8 cellular contexts compared by ENCODE assay signal in genomic region chr11:66070604-66071325, GRCh38. TPM values are rescaled to one million over a fixed set of nuclear protein-coding genes. Genes with fewer than 3 reads are reported as not detected.
DNase-seq lines count a peak whose midpoint lies in the region; ATAC-seq and TF ChIP-seq lines count a peak whose summit lies in the region.

No MANE protein-coding gene starts in this region.

- 6% methylated on average over 10 of the region's 58 CpGs for WGBS in mammary epithelial cell (ENCODE audit: low coverage, missing lambda C conversion rate)

- dilution Hi-C loops in mammary epithelial cell (cut with HindIII; ENCODE audit: low sequenced_read_pairs), result no loop called here

- in situ Hi-C loops in mammary epithelial cell (cut with MboI; ENCODE audit: low sequenced_read_pairs in 2 of 2), result no loop called here

- H3K4me1 ChIP-seq in DND-41 (ENCODE audit: insufficient read depth, low read length) (peaks cover 27% of the 10 kb centered on the region), OCI-LY3 (ENCODE audit: low read length) (peaks cover 23% of the 10 kb centered on the region), mammary epithelial cell (ENCODE audit: insufficient read depth, low read length) (peaks cover 22% of the 10 kb centered on the region)

- H3K79me2 ChIP-seq in DND-41 (ENCODE audit: insufficient read depth, low read length) (peaks cover 29% of the 10 kb centered on the region), OCI-LY3 (ENCODE audit: low read length) (no peaks in the 10 kb centered on the region; the same call in 1 of the 2 replicates), mammary epithelial cell (ENCODE audit: insufficient read depth, low read length) (peaks cover 57% of the 10 kb centered on the region)

- TF ChIP-seq CTCF in DND-41 (IDR thresholded peaks at IDR 0.05; ENCODE audit: borderline replicate concordance, extremely low read depth, low read length, poor library complexity, severe bottlenecking) (no peak), OCI-LY3 (IDR thresholded peaks at IDR 0.05; ENCODE audit: low read depth, low read length) (no peak), mammary epithelial cell (conservative IDR thresholded peaks at IDR 0.05 in 1 of 2, IDR thresholded peaks at IDR 0.05 in 1 of 2; ENCODE audit: extremely low read depth in 1 of 2, insufficient read depth in 1 of 2, low read depth in 1 of 2, low read length in 2 of 2) (no peak)

- peak overlapping the region; percentile 82 for H2AFZ ChIP-seq in DND-41 (ENCODE audit: low read depth, low read length)
- H2AFZ ChIP-seq in OCI-LY3 (ENCODE audit: low read depth, low read length), result 0 out of 2 replicates have a peak overlapping the region, but pooled peaks have one; percentile 31
- peak overlapping the region; percentile 81 for H2AFZ ChIP-seq in mammary epithelial cell (ENCODE audit: low read depth, low read length)

- CTCF ChIA-PET in mammary epithelial cell (lab: Charles Lee; ENCODE audit: low non-redundant PET), result no interaction called here

- ATAC-seq in DND-41 (ENCODE audit: insufficient read depth, low read depth) (peak; percentile 8; the same call in 2 of the 3 replicates), GM21825 (IDR thresholded peaks at IDR 0.05; ENCODE audit: unreplicated experiment) (peak; percentile 17)

- intact Hi-C loops in mammary epithelial cell (cut with micrococcal nuclease), result no loop called here

- H3K4me2 ChIP-seq in DND-41 (ENCODE audit: insufficient read depth, low read length), result peak overlapping the region; percentile 89
- H3K4me2 ChIP-seq in OCI-LY3 (ENCODE audit: low read length), result peak overlapping the region; percentile 92
- peak overlapping the region; percentile 95 for H3K4me2 ChIP-seq in mammary epithelial cell (ENCODE audit: insufficient read depth, low read depth, low read length)

- BruUV-seq in mammary epithelial cell (replicated peaks; lab: Mats Ljungman, UMichigan), result no TSS peak

- H3K36me3 ChIP-seq in DND-41 (ENCODE audit: insufficient read depth, low read length) (peaks cover 52% of the 10 kb centered on the region), OCI-LY3 (replicated peaks; ENCODE audit: low read depth, low read length) (peaks cover 38% of the 10 kb centered on the region), mammary epithelial cell (ENCODE audit: insufficient read depth, low read length) (peaks cover 26% of the 10 kb centered on the region)

- peak overlapping the region; percentile 77 to 90 for H3K4me3 ChIP-seq in DND-41 (ENCODE audit: low read depth in 1 of 2, low read length in 2 of 2)
- H3K4me3 ChIP-seq in OCI-LY3 (ENCODE audit: low read length), result peak overlapping the region; percentile 97
- peak overlapping the region; percentile 76 to 82 (median 78) for H3K4me3 ChIP-seq in mammary epithelial cell (replicated peaks in 1 of 3; ENCODE audit: insufficient read depth in 1 of 3, low read depth in 2 of 3, low read length in 3 of 3)

- DNase-seq in DND-41, result no peak
- DNase-seq in mammary epithelial cell, result peak; percentile 54
- DNase-seq in islet precursor cell, result peak; percentile 68
- DNase-seq in stimulated activated CD4-positive, alpha-beta T cell treated with anti-CD3 and anti-CD28 coated beads, Interleukin-4, amount 100 ng/mL, for 24 hours, result peak; percentile 31
- DNase-seq in cortex of kidney (lab: John Stamatoyannopoulos, UW), result no peak
- DNase-seq in NCI-H1436 treated with DMSO at 0.1 percent for 48 hours (lab: John Stamatoyannopoulos, UW), result no peak

- H3K27ac ChIP-seq in DND-41 (ENCODE audit: low read length) (peak overlapping the region; percentile 45; the same call in 1 of the 2 replicates), OCI-LY3 (ENCODE audit: low read length) (no peak overlapping the region), mammary epithelial cell (ENCODE audit: insufficient read depth, low read depth, low read length) (peak overlapping the region; percentile 24)

- peaks cover 17% of the 10 kb centered on the region; the same call in 1 of the 2 replicates for H4K20me1 ChIP-seq in DND-41 (ENCODE audit: insufficient read depth, low read length)
- H4K20me1 ChIP-seq in OCI-LY3 (ENCODE audit: insufficient read depth, low read length), result peaks cover 3% of the 10 kb centered on the region; the same call in 1 of the 2 replicates
- no peaks in the 10 kb centered on the region for H4K20me1 ChIP-seq in mammary epithelial cell (ENCODE audit: insufficient read depth, low read length)

- no peaks in the 10 kb centered on the region for H3K27me3 ChIP-seq in DND-41 (ENCODE audit: insufficient read depth, low read length, poor library complexity)
- no peaks in the 10 kb centered on the region for H3K27me3 ChIP-seq in OCI-LY3 (ENCODE audit: low read depth, low read length)
- H3K27me3 ChIP-seq in mammary epithelial cell (ENCODE audit: insufficient read depth, low read length), result no peaks in the 10 kb centered on the region

- no peaks in the 10 kb centered on the region for H3K9me3 ChIP-seq in DND-41 (ENCODE audit: insufficient read depth, low read length, severe bottlenecking)
- no peaks in the 10 kb centered on the region for H3K9me3 ChIP-seq in OCI-LY3 (ENCODE audit: insufficient read depth, low read length)
- no peaks in the 10 kb centered on the region for H3K9me3 ChIP-seq in mammary epithelial cell (replicated peaks; ENCODE audit: insufficient read depth, low read length)

- H3K9ac ChIP-seq in DND-41 (ENCODE audit: low read depth, low read length) (peak overlapping the region; percentile 84), OCI-LY3 (ENCODE audit: low read length) (peak overlapping the region; percentile 80), mammary epithelial cell (ENCODE audit: insufficient read depth, low read length) (peak overlapping the region; percentile 48)

RNA-seq across cellular contexts. Expression of gene PACS1, which starts 0.7 kb away (rescaled TPM):
- total RNA-seq in mammary epithelial cell, result 10 to 100 TPM; 34.0 to 48.1 TPM
- polyA plus RNA-seq in mammary epithelial cell, result 21.4 TPM
- 52.2 TPM for polyA minus RNA-seq in mammary epithelial cell

RNA-seq across cellular contexts. Expression of gene SF3B2, which starts 18.6 kb away (rescaled TPM):
- total RNA-seq in mammary epithelial cell, result 100 to 1,000 TPM; 128 to 189 TPM
- 101 TPM for polyA plus RNA-seq in mammary epithelial cell
- 169 TPM for polyA minus RNA-seq in mammary epithelial cell

RNA-seq across cellular contexts. Expression of gene GAL3ST3, which starts 21.8 kb away (rescaled TPM):
- total RNA-seq in mammary epithelial cell, result under 1 TPM in 1 of 2 donors, not detected in 1; under 0.01 TPM
- polyA plus RNA-seq in mammary epithelial cell, result not detected
- not detected for polyA minus RNA-seq in mammary epithelial cell

RNA-seq across cellular contexts. Expression of gene CATSPER1, which starts 44.5 kb away (rescaled TPM):
- under 1 TPM in 1 of 2 donors, not detected in 1; 0.61 TPM for total RNA-seq in mammary epithelial cell
- 0.52 TPM for polyA plus RNA-seq in mammary epithelial cell
- polyA minus RNA-seq in mammary epithelial cell, result not detected

RNA-seq across cellular contexts. Expression of gene CST6, which starts 59.0 kb away (rescaled TPM):
- total RNA-seq in mammary epithelial cell, result 10 to 100 TPM in 1 of 2 donors, 1 to 10 TPM in 1; 1.3 to 21.5 TPM
- 8.3 TPM for polyA plus RNA-seq in mammary epithelial cell
- not detected for polyA minus RNA-seq in mammary epithelial cell

Comparison
In these comparisons a context has a peak if more than half of its experiments do, and no peak if none do; other contexts are left out.
1. DNase-seq: peak in mammary epithelial cell (single experiment), islet precursor cell (single experiment) and stimulated activated CD4-positive, alpha-beta T cell treated with anti-CD3 and anti-CD28 coated beads, Interleukin-4, amount 100 ng/mL, for 24 hours (single experiment); none in DND-41 (single experiment), cortex of kidney (single experiment) and NCI-H1436 treated with DMSO at 0.1 percent for 48 hours (single experiment).
2. H2AFZ ChIP-seq: peak in every context shown above with its lines; median percentile 82 in DND-41; 81 in mammary epithelial cell; 31 in OCI-LY3.
3. Peak in every context shown above with its lines, with median percentiles within 50 percentile points of each other: H3K4me2 ChIP-seq, H3K4me3 ChIP-seq and H3K9ac ChIP-seq.